9 cellular contexts compared by ENCODE assay signal in the genomic region with DNA sequence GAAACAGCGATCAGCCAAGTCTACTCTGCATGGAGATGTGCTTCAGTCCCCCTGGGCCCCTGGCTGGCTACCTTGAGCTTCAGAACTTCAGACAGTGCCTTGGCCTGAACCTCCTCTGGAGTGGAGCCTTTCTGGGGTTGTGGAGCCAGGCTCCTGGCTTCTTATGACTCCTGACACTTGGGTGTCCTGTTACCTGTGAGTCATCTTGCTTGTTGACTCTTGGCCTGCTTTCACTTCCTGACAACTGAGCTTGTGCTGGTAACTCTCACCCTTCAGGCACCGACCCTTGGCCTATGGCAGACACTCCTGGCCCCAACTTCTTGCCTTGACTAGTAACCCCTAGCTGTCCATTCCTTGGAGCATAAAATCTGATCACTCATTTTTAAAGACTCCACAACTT. TPM values are rescaled to one million over a fixed set of nuclear protein-coding genes. Genes with fewer than 3 reads are reported as not detected.
DNase-seq lines count a peak whose midpoint lies in the region; ATAC-seq and TF ChIP-seq lines count a peak whose summit lies in the region.
"Had no signal": no experiment of that assay in that cellular context is flagged by ENCODE, and none has a peak within 500 bp of the region (broad histone marks: within the 10 kb centered on the region; RNA-seq: fewer than 3 reads in every experiment).

No MANE protein-coding gene starts in this region.

- no TSS peak for BruUV-seq in Calu3 (replicated peaks; lab: Mats Ljungman, UMichigan)

- CTCF ChIA-PET in Calu3 (lab: Charles Lee): interaction anchor here (0.5 to 1.5 kb wide), 4 partner anchors 14 to 299 kb away, joined by 3 to 7 read pairs (median 4); partner anchors contain the start of gene VIT
- CTCF ChIA-PET in activated CD4-positive, alpha-beta memory T cell treated with anti-CD3 and anti-CD28 coated beads for 36 hours (lab: Charles Lee): interaction anchor here (0.9 kb wide), 1 partner anchor 49 kb away, joined by 3 read pairs; no protein-coding TSS in a partner anchor

- ATAC-seq in HG03439 (IDR thresholded peaks at IDR 0.05; ENCODE audit: unreplicated experiment): peak; percentile 78

- H3K9me3 Mint-ChIP-seq in Calu3 (ENCODE audit: low read depth, unreplicated experiment): no peaks in the 10 kb centered on the region
- H3K9me3 Mint-ChIP-seq in activated CD4-positive, alpha-beta memory T cell treated with anti-CD3 and anti-CD28 coated beads for 36 hours: peaks cover 4% of the 10 kb centered on the region

- H3K4me3 Mint-ChIP-seq in Calu3 (ENCODE audit: low read depth, unreplicated experiment): peak overlapping the region; percentile 37
- no peak overlapping the region for H3K4me3 Mint-ChIP-seq in activated CD4-positive, alpha-beta memory T cell treated with anti-CD3 and anti-CD28 coated beads for 36 hours
- H3K4me3 Mint-ChIP-seq: stimulated activated naive CD8-positive, alpha-beta T cell treated with anti-CD3 and anti-CD28 coated beads, Interleukin-15, Interleukin-2, amounts not matched to agents 100 ng/mL and 50 ng/mL, for 24 hours had no signal

- peaks cover 21% of the 10 kb centered on the region for H3K4me1 Mint-ChIP-seq in Calu3 (ENCODE audit: low read depth, unreplicated experiment)
- H3K4me1 Mint-ChIP-seq in activated CD4-positive, alpha-beta memory T cell treated with anti-CD3 and anti-CD28 coated beads for 36 hours (ENCODE audit: low read depth): no peaks in the 10 kb centered on the region

- intact Hi-C loops in Calu3 (cut with micrococcal nuclease; ENCODE audit: unreplicated experiment): no loop called here
- intact Hi-C loops in activated CD4-positive, alpha-beta memory T cell treated with anti-CD3 and anti-CD28 coated beads for 36 hours (cut with micrococcal nuclease): no loop called here

- no peaks in the 10 kb centered on the region for H3K36me3 Mint-ChIP-seq in Calu3 (ENCODE audit: insufficient read depth, unreplicated experiment)
- H3K36me3 Mint-ChIP-seq in activated CD4-positive, alpha-beta memory T cell treated with anti-CD3 and anti-CD28 coated beads for 36 hours: no peaks in the 10 kb centered on the region

- POLR2A ChIA-PET in activated CD4-positive, alpha-beta memory T cell treated with anti-CD3 and anti-CD28 coated beads for 36 hours (lab: Charles Lee): no interaction called here

- DNase-seq in Calu3: peak; percentile 61
- DNase-seq in GM20000 (ENCODE audit: low spot score): peak; percentile 31
- peak; percentile 35 for DNase-seq in activated CD4-positive, alpha-beta memory T cell treated with anti-CD3 and anti-CD28 coated beads for 36 hours
- peak; percentile 19 for DNase-seq in mucosa of gallbladder (ENCODE audit: low spot score)
- DNase-seq in NCI-H748 (lab: John Stamatoyannopoulos, UW; ENCODE audit: unreplicated experiment): no peak
- no peak for DNase-seq in NCI-H146 treated with DMSO at 0.1 percent for 48 hours (lab: John Stamatoyannopoulos, UW; ENCODE audit: unreplicated experiment)
- no peak for DNase-seq in occipital lobe (lab: John Stamatoyannopoulos, UW)

- H3K27me3 Mint-ChIP-seq in Calu3 (ENCODE audit: unreplicated experiment): no peaks in the 10 kb centered on the region
- peaks cover 1% of the 10 kb centered on the region for H3K27me3 Mint-ChIP-seq in activated CD4-positive, alpha-beta memory T cell treated with anti-CD3 and anti-CD28 coated beads for 36 hours
- H3K27me3 Mint-ChIP-seq: stimulated activated naive CD8-positive, alpha-beta T cell treated with anti-CD3 and anti-CD28 coated beads, Interleukin-15, Interleukin-2, amounts not matched to agents 100 ng/mL and 50 ng/mL, for 24 hours had no signal

- TF ChIP-seq CTCF in Calu3 (IDR thresholded peaks at IDR 0.05; ENCODE audit: unreplicated experiment) (no peak), GM20000 (IDR thresholded peaks at IDR 0.05; ENCODE audit: extremely low read depth, missing control alignments) (no peak)

- H3K27ac Mint-ChIP-seq in Calu3 (ENCODE audit: unreplicated experiment): peak overlapping the region; percentile 71
- H3K27ac Mint-ChIP-seq in activated CD4-positive, alpha-beta memory T cell treated with anti-CD3 and anti-CD28 coated beads for 36 hours: no peak overlapping the region
- H3K27ac Mint-ChIP-seq: stimulated activated naive CD8-positive, alpha-beta T cell treated with anti-CD3 and anti-CD28 coated beads, Interleukin-15, Interleukin-2, amounts not matched to agents 100 ng/mL and 50 ng/mL, for 24 hours had no signal

RNA-seq across cellular contexts. Expression of gene VIT, which starts 46.5 kb away (rescaled TPM):
- total RNA-seq in Calu3 (2022) (not detected in 2 replicates), mucosa of gallbladder (1.5 TPM), occipital lobe (not detected)
- not detected for total RNA-seq in activated CD4-positive, alpha-beta memory T cell treated with anti-CD3 and anti-CD28 coated beads for 36 hours

RNA-seq across cellular contexts. Expression of gene FEZ2, which starts 52.1 kb away (rescaled TPM):
- total RNA-seq in Calu3 (2022) (46.7 and 47.6 TPM in 2 replicates), mucosa of gallbladder (38.8 TPM), occipital lobe (54.3 TPM)
- total RNA-seq in activated CD4-positive, alpha-beta memory T cell treated with anti-CD3 and anti-CD28 coated beads for 36 hours: 1 to 10 TPM; 6.8 to 9.3 TPM

Comparison
In these comparisons a context has a peak if more than half of its experiments do, and no peak if none do; other contexts are left out.
1. DNase-seq: peak in Calu3 (single experiment), GM20000 (single experiment), activated CD4-positive, alpha-beta memory T cell treated with anti-CD3 and anti-CD28 coated beads for 36 hours (single experiment) and mucosa of gallbladder (single experiment); none in NCI-H748 (single experiment), NCI-H146 treated with DMSO at 0.1 percent for 48 hours (single experiment) and occipital lobe (single experiment).